ENCODE assay signal across 8 cellular contexts in the genomic region with DNA sequence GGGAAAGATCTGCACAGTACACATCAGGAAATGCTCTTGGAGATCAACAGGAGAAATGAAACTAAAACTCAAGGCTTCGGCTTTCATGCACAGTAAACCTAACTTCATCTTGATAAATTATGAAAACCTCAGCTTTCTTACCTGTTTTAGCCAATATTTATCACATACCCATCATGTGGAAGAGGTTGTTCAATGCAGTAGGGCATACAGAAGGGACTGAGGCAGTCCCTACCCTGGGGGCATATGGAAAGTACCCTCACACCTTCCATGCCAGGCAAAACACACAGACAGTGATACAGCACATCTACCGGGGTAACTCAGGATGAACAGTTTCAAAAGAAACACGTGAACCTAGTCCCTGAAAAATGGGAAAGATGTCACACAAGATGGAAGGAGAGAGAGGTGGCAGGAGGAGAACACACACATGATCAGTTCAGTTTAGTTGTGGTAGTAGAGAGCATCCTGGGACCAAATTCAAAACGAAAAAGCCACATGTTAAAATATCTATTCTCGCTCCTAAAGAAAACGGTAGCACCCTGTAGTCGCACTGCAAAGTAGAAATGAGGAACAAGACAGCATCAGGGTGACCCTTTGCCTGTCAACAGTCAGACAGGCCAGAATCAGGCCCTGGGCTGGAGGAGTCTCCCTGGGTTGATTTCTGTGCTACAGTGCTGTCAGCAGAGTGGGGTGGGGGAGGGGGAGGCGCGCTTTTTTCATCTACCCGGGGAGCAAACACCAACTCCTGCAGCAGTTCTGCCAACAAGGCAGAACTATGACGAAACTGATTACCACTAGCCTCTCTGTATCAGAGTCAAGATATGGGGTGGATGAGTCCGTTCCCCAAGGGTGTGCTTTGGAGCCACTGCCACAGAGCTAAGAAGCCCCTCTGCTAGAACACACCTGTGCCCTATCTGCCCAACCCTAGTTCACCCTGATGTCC. TPM values are rescaled to one million over a fixed set of nuclear protein-coding genes. Genes with fewer than 3 reads are reported as not detected.
DNase-seq lines count a peak whose midpoint lies in the region; ATAC-seq and TF ChIP-seq lines count a peak whose summit lies in the region.

No MANE protein-coding gene starts in this region.

- DNase-seq in Daoy (ENCODE audit: low read depth) = peak; percentile 36
- DNase-seq in LHCN-M2 (ENCODE audit: low read depth) = peak; percentile 60
- peak; percentile 15 for DNase-seq in activated CD4-positive, alpha-beta T cell treated with anti-CD3 and anti-CD28 coated beads for 1 hour
- peak; percentile 91 to 93 for DNase-seq in erythroblast (lab: John Stamatoyannopoulos, UW)
- no peak for DNase-seq in effector CD4-positive, alpha-beta T cell

- TF ChIP-seq CTCF in nephron (IDR thresholded peaks at IDR 0.05; ENCODE audit: unreplicated experiment in 3 of 3) = no peak

- peaks cover 21% of the 10 kb centered on the region for H3K4me1 Mint-ChIP-seq in nephron

- peak overlapping the region; percentile 77 to 89 (median 88) for H3K4me3 Mint-ChIP-seq in nephron

- ATAC-seq in HG03521 (IDR thresholded peaks at IDR 0.05; ENCODE audit: unreplicated experiment) (no peak), HG03108 (IDR thresholded peaks at IDR 0.05; ENCODE audit: unreplicated experiment) (no peak)

- H3K9me3 Mint-ChIP-seq in nephron = no peaks in the 10 kb centered on the region

- no peaks in the 10 kb centered on the region for H3K27me3 Mint-ChIP-seq in nephron (ENCODE audit: low read depth)

- peak overlapping the region; percentile 69 to 74 (median 70) for H3K27ac Mint-ChIP-seq in nephron

- H3K36me3 Mint-ChIP-seq in nephron (ENCODE audit: low read depth) = peaks cover 2% of the 10 kb centered on the region

- TF ChIP-seq POLR2A in erythroblast (IDR thresholded peaks at IDR 0.05; ENCODE audit: low read length) = peak; percentile 84

RNA-seq across cellular contexts. Expression of a gene that starts 1.3 kb away (rescaled TPM):
- 14.7 and 16.6 TPM in 2 replicates for total RNA-seq in Daoy (2014; rRNA removed; shearing (Covaris generic))
- total RNA-seq in LHCN-M2 (2014; rRNA removed) = 19.1 and 27.0 TPM in 2 replicates
- polyA plus RNA-seq in LHCN-M2 (2012) = 16.0 TPM

RNA-seq across cellular contexts. Expression of a gene that starts 2.1 kb away (rescaled TPM):
- 46.2 and 60.5 TPM in 2 replicates for total RNA-seq in Daoy (2014; rRNA removed; shearing (Covaris generic))
- 41.4 and 51.0 TPM in 2 replicates for total RNA-seq in LHCN-M2 (2014; rRNA removed)
- polyA plus RNA-seq in LHCN-M2 (2012) = 64.6 TPM

RNA-seq across cellular contexts. Expression of a gene that starts 17.3 kb away (rescaled TPM):
- 22.3 and 28.8 TPM in 2 replicates for total RNA-seq in Daoy (2014; rRNA removed; shearing (Covaris generic))
- 20.2 and 21.0 TPM in 2 replicates for total RNA-seq in LHCN-M2 (2014; rRNA removed)
- 16.7 TPM for polyA plus RNA-seq in LHCN-M2 (2012)

RNA-seq across cellular contexts. Expression of a gene that starts 48.8 kb away (rescaled TPM):
- 144 and 159 TPM in 2 replicates for total RNA-seq in Daoy (2014; rRNA removed; shearing (Covaris generic))
- 81.3 and 82.5 TPM in 2 replicates for total RNA-seq in LHCN-M2 (2014; rRNA removed)
- 107 TPM for polyA plus RNA-seq in LHCN-M2 (2012)

RNA-seq across cellular contexts. Expression of a gene that starts 49.5 kb away (rescaled TPM):
- 49.5 and 51.4 TPM in 2 replicates for total RNA-seq in Daoy (2014; rRNA removed; shearing (Covaris generic))
- total RNA-seq in LHCN-M2 (2014; rRNA removed) = 62.3 and 67.6 TPM in 2 replicates
- polyA plus RNA-seq in LHCN-M2 (2012) = 21.5 TPM
